14 cellular contexts compared by ENCODE assay signal in the genomic region with DNA sequence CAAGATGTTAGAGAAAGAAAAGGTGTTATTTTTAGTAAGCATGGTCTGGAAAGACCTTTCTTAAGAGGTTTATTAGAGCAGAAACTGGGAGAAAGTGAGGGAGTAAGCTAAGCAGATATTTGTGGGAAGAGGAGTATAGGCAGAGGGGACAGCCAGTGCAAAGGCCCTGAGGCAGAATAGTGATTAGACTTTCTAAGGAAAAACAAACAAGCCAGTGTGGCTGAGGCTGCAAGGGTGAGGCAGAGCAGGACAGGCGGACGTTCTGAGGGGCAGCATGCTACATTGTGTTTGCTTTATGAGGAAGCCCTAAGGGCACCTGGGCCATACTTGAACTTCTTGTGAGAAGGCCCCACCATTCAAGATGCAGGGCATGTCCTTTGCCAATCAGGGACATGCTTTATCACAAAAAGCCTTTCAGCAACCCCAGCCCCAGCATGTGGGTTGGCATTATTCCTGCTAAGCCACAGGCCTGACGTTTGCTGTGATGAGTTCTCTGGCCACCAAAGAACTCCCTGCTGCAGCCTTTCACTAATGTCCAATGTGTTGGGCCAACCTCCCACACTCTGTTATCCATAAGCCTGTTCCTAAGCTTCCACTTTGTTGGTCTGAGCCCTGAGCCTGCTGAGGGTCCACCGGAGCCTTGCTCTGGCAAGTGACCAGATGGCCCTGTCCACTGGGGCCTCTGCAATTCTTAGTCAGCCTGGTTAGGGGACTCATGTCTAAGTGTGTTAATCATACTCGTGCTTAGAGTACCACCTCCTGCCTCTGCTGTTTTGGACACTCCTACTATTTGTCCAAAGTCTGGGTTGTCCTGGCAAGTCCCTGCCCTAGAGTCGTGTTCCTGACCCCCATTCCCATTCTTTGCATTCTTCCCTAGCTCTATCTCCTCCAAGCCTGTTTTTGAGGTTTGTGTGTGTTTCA.
"Had no signal": no experiment of that assay in that cellular context is flagged by ENCODE, and none has a peak within 500 bp of the region (broad histone marks: within the 10 kb centered on the region; RNA-seq: fewer than 3 reads in every experiment).

No MANE protein-coding gene starts in this region.

- H3K4me3 Mint-ChIP-seq: activated naive CD8-positive, alpha-beta T cell treated with anti-CD3 and anti-CD28 coated beads, Interleukin-2, amount 10 ng/mL, durations not matched to agents 7 days and 5 days; activated T-cell treated with anti-CD3 and anti-CD28 coated beads, Interleukin-2, amount 50 U/mL, for 4 hours; dendritic cell treated with granulocyte-macrophage colony-stimulating factor and Interleukin-4, amounts not matched to agents 40 ng/mL and 50 ng/mL, for 4 days; naive thymus-derived CD8-positive, alpha-beta T cell had no signal

- DNase-seq: activated CD4-positive, alpha-beta T cell treated with anti-CD3 and anti-CD28 coated beads, Interleukin-2, amount 50 U/mL, for 48 hours; activated naive CD8-positive, alpha-beta T cell treated with anti-CD3 and anti-CD28 coated beads, Interleukin-2, amount 10 ng/mL, durations not matched to agents 7 days and 5 days; activated T-cell treated with anti-CD3 and anti-CD28 coated beads, Interleukin-2, amount 50 U/mL, for 4 hours; left cardiac atrium; naive thymus-derived CD8-positive, alpha-beta T cell; psoas muscle; stimulated activated CD4-positive, alpha-beta T cell treated with anti-CD3 and anti-CD28 coated beads, Interleukin-4, amount 100 ng/mL, for 4 hours; T-helper 2 cell; thyroid gland; uterus had no signal

- H3K27me3 Mint-ChIP-seq: dendritic cell treated with granulocyte-macrophage colony-stimulating factor and Interleukin-4, amounts not matched to agents 40 ng/mL and 50 ng/mL, for 4 days had no signal

- H3K4me3 ChIP-seq: ascending aorta, lung, psoas muscle, thyroid gland, uterus had no signal

- H3K27ac ChIP-seq: ascending aorta, psoas muscle, thyroid gland, uterus had no signal

- H3K27me3 ChIP-seq: ascending aorta, thyroid gland, uterus had no signal

- H3K36me3 ChIP-seq: ascending aorta, thyroid gland, uterus had no signal

- H3K4me1 Mint-ChIP-seq: activated naive CD8-positive, alpha-beta T cell treated with anti-CD3 and anti-CD28 coated beads, Interleukin-2, amount 10 ng/mL, durations not matched to agents 7 days and 5 days; naive thymus-derived CD8-positive, alpha-beta T cell had no signal

- H3K4me1 ChIP-seq: ascending aorta, psoas muscle, thyroid gland, uterus had no signal

- FAIRE-seq: TTC549 had no signal

- H3K27ac Mint-ChIP-seq: activated naive CD8-positive, alpha-beta T cell treated with anti-CD3 and anti-CD28 coated beads, Interleukin-2, amount 10 ng/mL, durations not matched to agents 7 days and 5 days; dendritic cell treated with granulocyte-macrophage colony-stimulating factor and Interleukin-4, amounts not matched to agents 40 ng/mL and 50 ng/mL, for 4 days; naive thymus-derived CD8-positive, alpha-beta T cell had no signal

- H3K9me3 ChIP-seq: ascending aorta, psoas muscle, thyroid gland, uterus had no signal

- H3K36me3 Mint-ChIP-seq: activated naive CD8-positive, alpha-beta T cell treated with anti-CD3 and anti-CD28 coated beads, Interleukin-2, amount 10 ng/mL, durations not matched to agents 7 days and 5 days had no signal

- H3K9me3 Mint-ChIP-seq: activated naive CD8-positive, alpha-beta T cell treated with anti-CD3 and anti-CD28 coated beads, Interleukin-2, amount 10 ng/mL, durations not matched to agents 7 days and 5 days; activated T-cell treated with anti-CD3 and anti-CD28 coated beads, Interleukin-2, amount 50 U/mL, for 4 hours; dendritic cell treated with granulocyte-macrophage colony-stimulating factor and Interleukin-4, amounts not matched to agents 40 ng/mL and 50 ng/mL, for 4 days had no signal
